Comparison of ENCODE assay signal across 29 cellular contexts in genomic region chr4:168652818-168653217, GRCh38.
"Had no signal": no experiment of that assay in that cellular context is flagged by ENCODE, and none has a peak within 500 bp of the region (broad histone marks: within the 10 kb centered on the region; RNA-seq: fewer than 3 reads in every experiment).

No MANE protein-coding gene starts in this region.

- H3K27ac ChIP-seq: brain microvascular endothelial cell, cardiac muscle cell, SK-N-MC had no signal

- H3K9me3 Mint-ChIP-seq: activated T-cell treated with anti-CD3 and anti-CD28 coated beads, Interleukin-2, amount 50 U/mL, for 24 hours; activated T-helper 1 cell treated with anti-CD3 and anti-CD28 coated beads, Interleukin-12 subunit alpha, Interleukin-12 subunit beta, Interleukin-2, Interleukin-4 antibody, amounts not matched to agents 30 ng/mL and 10 ng/mL and 1 ng/mL, durations not matched to agents 14 hours and 24 hours and 36 hours; T-helper 2 cell treated with Interferon-gamma antibody and Interleukin-4, amounts not matched to agents 5 μg/mL and 100 μg/mL, for 36 hours; WTC11 had no signal

- H3K9me3 ChIP-seq: MG63 had no signal

- DNase-seq: activated CD4-positive, alpha-beta T cell treated with anti-CD3 and anti-CD28 coated beads for 48 hours; activated CD4-positive, alpha-beta T cell treated with anti-CD3 and anti-CD28 coated beads, Interleukin-2, amount 50 U/mL, for 4 hours; activated CD4-positive, CD25-positive, alpha-beta regulatory T cell treated with anti-CD3 and anti-CD28 coated beads, Interleukin-2, amount 50 U/mL, for 72 hours; activated CD8-positive, alpha-beta memory T cell treated with anti-CD3 and anti-CD28 coated beads, Interleukin-2, amount 10 ng/mL, durations not matched to agents 7 days and 5 days; activated effector memory CD4-positive, alpha-beta T cell treated with Interleukin-2 at 50 U/mL for 16 hours; activated naive CD4-positive, alpha-beta T cell treated with Interleukin-2 at 50 U/mL for 16 hours; activated T-cell treated with anti-CD3 and anti-CD28 coated beads, Interleukin-2, amount 50 U/mL, for 24 hours; amygdala; brain microvascular endothelial cell; cerebellar nuclear complex; MG63; MV-4-11; NCI-H1092 treated with DMSO at 0.1 percent for 48 hours; NCI-H1417 treated with DMSO at 0.1 percent for 48 hours; NCI-H1694; NCI-H2029; NCI-H2107; NCI-H2171 treated with DMSO at 0.1 percent for 48 hours; NCI-H226; NCI-H510A; PC-3; SIG-M5; SW 1271 had no signal

- H3K4me3 Mint-ChIP-seq: activated CD8-positive, alpha-beta memory T cell treated with anti-CD3 and anti-CD28 coated beads, Interleukin-2, amount 10 ng/mL, durations not matched to agents 7 days and 5 days; activated naive CD8-positive, alpha-beta T cell; activated T-cell treated with anti-CD3 and anti-CD28 coated beads, Interleukin-2, amount 50 U/mL, for 24 hours; activated T-helper 1 cell treated with anti-CD3 and anti-CD28 coated beads, Interleukin-12 subunit alpha, Interleukin-12 subunit beta, Interleukin-2, Interleukin-4 antibody, amounts not matched to agents 30 ng/mL and 10 ng/mL and 1 ng/mL, durations not matched to agents 14 hours and 24 hours and 36 hours; T-helper 2 cell treated with Interferon-gamma antibody and Interleukin-4, amounts not matched to agents 5 μg/mL and 100 μg/mL, for 36 hours; WTC11 had no signal

- H3K4me3 ChIP-seq: cardiac muscle cell, MG63, SK-N-MC had no signal

- H3K27ac Mint-ChIP-seq: activated CD8-positive, alpha-beta memory T cell treated with anti-CD3 and anti-CD28 coated beads, Interleukin-2, amount 10 ng/mL, durations not matched to agents 7 days and 5 days; activated naive CD8-positive, alpha-beta T cell; activated T-cell treated with anti-CD3 and anti-CD28 coated beads, Interleukin-2, amount 50 U/mL, for 24 hours; activated T-helper 1 cell treated with anti-CD3 and anti-CD28 coated beads, Interleukin-12 subunit alpha, Interleukin-12 subunit beta, Interleukin-2, Interleukin-4 antibody, amounts not matched to agents 30 ng/mL and 10 ng/mL and 1 ng/mL, durations not matched to agents 14 hours and 24 hours and 36 hours; T-helper 2 cell treated with Interferon-gamma antibody and Interleukin-4, amounts not matched to agents 5 μg/mL and 100 μg/mL, for 36 hours had no signal

- ATAC-seq: activated CD8-positive, alpha-beta memory T cell treated with anti-CD3 and anti-CD28 coated beads, Interleukin-2, amount 10 ng/mL, durations not matched to agents 7 days and 5 days; PC-3; WTC11 had no signal

- H3K27me3 ChIP-seq: brain microvascular endothelial cell, cardiac muscle cell, MG63 had no signal

- H3K36me3 ChIP-seq: brain microvascular endothelial cell, cardiac muscle cell, MG63 had no signal

- H3K36me3 Mint-ChIP-seq: activated CD8-positive, alpha-beta memory T cell treated with anti-CD3 and anti-CD28 coated beads, Interleukin-2, amount 10 ng/mL, durations not matched to agents 7 days and 5 days; activated naive CD8-positive, alpha-beta T cell; WTC11 had no signal
